18 cellular contexts compared by ENCODE assay signal in genomic region chr20:8005033-8005432, GRCh38. TPM values are rescaled to one million over a fixed set of nuclear protein-coding genes. Genes with fewer than 3 reads are reported as not detected.
DNase-seq lines count a peak whose midpoint lies in the region; ATAC-seq and TF ChIP-seq lines count a peak whose summit lies in the region.
"Had no signal": no experiment of that assay in that cellular context is flagged by ENCODE, and none has a peak within 500 bp of the region (broad histone marks: within the 10 kb centered on the region; RNA-seq: fewer than 3 reads in every experiment).

No MANE protein-coding gene starts in this region.

- DNase-seq in NCI-H1694 treated with DMSO at 0.1 percent for 48 hours (lab: John Stamatoyannopoulos, UW), result peak; percentile 13
- DNase-seq in NCI-H1694 (lab: John Stamatoyannopoulos, UW), result no peak
- no peak for DNase-seq in CD4-positive, CD25-positive, alpha-beta regulatory T cell
- DNase-seq in NCI-H524 treated with DMSO at 0.1 percent for 48 hours (lab: John Stamatoyannopoulos, UW), result peak; percentile 98
- DNase-seq in WERI-Rb-1, result peak; percentile 48
- DNase-seq in brain microvascular endothelial cell, result no peak
- DNase-seq: 8988T; CD8-positive, alpha-beta T cell; GOT3; KBM-7; MV-4-11; NCI-H2081 treated with DMSO at 0.1 percent for 48 hours; NCI-H446 treated with DMSO at 0.1 percent for 48 hours; PC-3; SW 1271 had no signal

- no peak overlapping the region for H3K4me3 ChIP-seq in CD4-positive, CD25-positive, alpha-beta regulatory T cell (ENCODE audit: low read depth, low read length)
- no peak overlapping the region for H3K4me3 ChIP-seq in WERI-Rb-1 (ENCODE audit: low read depth, low read length)
- no peak overlapping the region for H3K4me3 ChIP-seq in brain microvascular endothelial cell (ENCODE audit: low read depth, low read length)

- in situ Hi-C loops in brain microvascular endothelial cell (cut with HindIII; ENCODE audit: low pct_ligation_motif_present, low sequenced_read_pairs), result no loop called here

- no peak overlapping the region for H3K4me3 Mint-ChIP-seq in CD4-positive, CD25-positive, alpha-beta regulatory T cell
- H3K4me3 Mint-ChIP-seq: CD8-positive, alpha-beta T cell had no signal

- H3K4me1 ChIP-seq in CD4-positive, CD25-positive, alpha-beta regulatory T cell (ENCODE audit: control insufficient read depth, insufficient read depth, low read length, poor library complexity, severe bottlenecking), result no peaks in the 10 kb centered on the region

- ATAC-seq in CD4-positive, CD25-positive, alpha-beta regulatory T cell (ENCODE audit: low read depth in 2 of 2), result no peak
- ATAC-seq in HG03571 (IDR thresholded peaks at IDR 0.05; ENCODE audit: unreplicated experiment) (no peak), GM18909 (IDR thresholded peaks at IDR 0.05; ENCODE audit: poor library complexity, unreplicated experiment) (no peak)
- ATAC-seq: CD8-positive, alpha-beta T cell; PC-3 had no signal

- peaks cover 48% of the 10 kb centered on the region for H3K36me3 Mint-ChIP-seq in CD4-positive, CD25-positive, alpha-beta regulatory T cell

- H3K27me3 ChIP-seq in CD4-positive, CD25-positive, alpha-beta regulatory T cell (ENCODE audit: control insufficient read depth, insufficient read depth, low read length), result no peaks in the 10 kb centered on the region
- H3K27me3 ChIP-seq in WERI-Rb-1 (ENCODE audit: insufficient read depth, low read depth, severe bottlenecking), result no peaks in the 10 kb centered on the region
- H3K27me3 ChIP-seq in brain microvascular endothelial cell (replicated peaks), result no peaks in the 10 kb centered on the region

- no peaks in the 10 kb centered on the region for H3K27me3 Mint-ChIP-seq in CD4-positive, CD25-positive, alpha-beta regulatory T cell

- TF ChIP-seq CTCF in WERI-Rb-1 (IDR thresholded peaks at IDR 0.05; ENCODE audit: low read depth, low read length) (no peak), brain microvascular endothelial cell (IDR thresholded peaks at IDR 0.05; ENCODE audit: low read depth, low read length, missing control alignments) (no peak)

- peaks cover 17 to 44% (median 32%) of the 10 kb centered on the region in 4 donors for H3K4me1 Mint-ChIP-seq in CD4-positive, CD25-positive, alpha-beta regulatory T cell

- H3K9me3 Mint-ChIP-seq in CD4-positive, CD25-positive, alpha-beta regulatory T cell, result peaks cover 0 to 2% (median 0%) of the 10 kb centered on the region in 7 donors
- H3K9me3 Mint-ChIP-seq: CD8-positive, alpha-beta T cell had no signal

- H3K9me3 ChIP-seq in CD4-positive, CD25-positive, alpha-beta regulatory T cell (ENCODE audit: control insufficient read depth in 2 of 2, low read length in 2 of 2), result no peaks in the 10 kb centered on the region
- no peaks in the 10 kb centered on the region for H3K9me3 ChIP-seq in WERI-Rb-1 (ENCODE audit: severe bottlenecking)

- H3K27ac ChIP-seq in CD4-positive, CD25-positive, alpha-beta regulatory T cell (ENCODE audit: insufficient read depth, low read length, poor library complexity, severe bottlenecking), result no peak overlapping the region
- H3K27ac ChIP-seq in WERI-Rb-1 (peak overlapping the region; percentile 63), brain microvascular endothelial cell (no peak overlapping the region)
- H3K27ac ChIP-seq: RWPE1 had no signal

- H3K27ac Mint-ChIP-seq in CD4-positive, CD25-positive, alpha-beta regulatory T cell, result peak overlapping the region in 2 of 3 donors; percentile 20 to 49

- H3K36me3 ChIP-seq in CD4-positive, CD25-positive, alpha-beta regulatory T cell (ENCODE audit: control insufficient read depth, insufficient read depth, low read length), result peaks cover 61% of the 10 kb centered on the region
- H3K36me3 ChIP-seq in WERI-Rb-1 (peaks cover 13% of the 10 kb centered on the region), brain microvascular endothelial cell (replicated peaks) (no peaks in the 10 kb centered on the region)

RNA-seq across cellular contexts. Expression of gene TMX4, which starts 14.5 kb away (rescaled TPM):
- total RNA-seq in CD4-positive, CD25-positive, alpha-beta regulatory T cell, result 71.7 TPM
- 100 to 1,000 TPM in 1 of 4 donors, 10 to 100 TPM in 3; 74.8 to 111 (median 93.2) TPM for polyA plus RNA-seq in CD4-positive, CD25-positive, alpha-beta regulatory T cell

Comparison
In these comparisons a context has a peak if more than half of its experiments do, and no peak if none do; other contexts are left out.
1. DNase-seq: peak in NCI-H1694 treated with DMSO at 0.1 percent for 48 hours (single experiment), NCI-H524 treated with DMSO at 0.1 percent for 48 hours (single experiment) and WERI-Rb-1 (single experiment); none in NCI-H1694 (single experiment), CD4-positive, CD25-positive, alpha-beta regulatory T cell (0 of 3) and brain microvascular endothelial cell (single experiment).